ENCODE assay signal across 1 cellular context in genomic region chr3:10434144-10434937, GRCh38.
TF ChIP-seq lines count a peak whose summit lies in the region.

No MANE protein-coding gene starts in this region.

TF ChIP-seq in GM12878, 131 proteins besides CTCF, POLR2A, EP300 and RAD21 (continued from another document):
- TF ChIP-seq ZBTB11 (CRISPR knock-in tag; IDR thresholded peaks at IDR 0.05) (no peak), ZZZ3 (IDR thresholded peaks at IDR 0.05; ENCODE audit: control insufficient read depth, insufficient read length, low read depth) (no peak), MLLT1 (IDR thresholded peaks at IDR 0.05) (no peak), ATF7 (IDR thresholded peaks at IDR 0.05; ENCODE audit: low read depth) (no peak), ZNF274 (IDR thresholded peaks at IDR 0.05; ENCODE audit: insufficient read depth, insufficient read length) (no peak), BCL11A (IDR thresholded peaks at IDR 0.05; ENCODE audit: low read depth, low read length) (no peak), TCF3 (IDR thresholded peaks at IDR 0.05; ENCODE audit: borderline replicate concordance, insufficient read depth, low read depth, low read length) (no peak), USF2 (IDR thresholded peaks at IDR 0.05; ENCODE audit: borderline replicate concordance, low read depth, low read length) (no peak), PML (IDR thresholded peaks at IDR 0.05; ENCODE audit: low read length) (no peak), USF1 (IDR thresholded peaks at IDR 0.05; ENCODE audit: borderline replicate concordance, extremely low read length, insufficient read depth, low read depth, low read length) (no peak)
